In genomic region chr13:112887151-112887550, GRCh38 we compare ENCODE assay signal across 29 cellular contexts.
DNase-seq lines count a peak whose midpoint lies in the region; ATAC-seq, FAIRE-seq and TF ChIP-seq lines count a peak whose summit lies in the region.
"Had no signal": no experiment of that assay in that cellular context is flagged by ENCODE, and none has a peak within 500 bp of the region (broad histone marks: within the 10 kb centered on the region; RNA-seq: fewer than 3 reads in every experiment).

No MANE protein-coding gene starts in this region.

- FAIRE-seq in kidney (lab: Jason Lieb, UNC): no peak
- FAIRE-seq in GM12892 (lab: Jason Lieb, UNC): no peak
- FAIRE-seq: GM18507, GM19239, urothelium cell line had no signal

- intact Hi-C loops in kidney (cut with DNase I): no loop called here

- no peak overlapping the region for H3K9ac ChIP-seq in kidney (ENCODE audit: low read length in 2 of 2)
- H3K9ac ChIP-seq: parathyroid adenoma had no signal

- H3K36me3 ChIP-seq in kidney (ENCODE audit: control insufficient read depth in 1 of 2, insufficient read depth in 2 of 2, low read length in 2 of 2): peaks cover 0 to 1% of the 10 kb centered on the region in 2 donors
- H3K36me3 ChIP-seq: WERI-Rb-1 had no signal

- H3K27ac ChIP-seq in kidney (ENCODE audit: low read depth in 2 of 2, low read length in 2 of 2): no peak overlapping the region
- H3K27ac ChIP-seq: 22Rv1, parathyroid adenoma, thoracic aorta had no signal

- no peak for TF ChIP-seq POLR2A in GM12892 (IDR thresholded peaks at IDR 0.05; ENCODE audit: low read depth, low read length)

- H3K4me3 ChIP-seq in kidney (ENCODE audit: low read length in 2 of 2): no peak overlapping the region
- H3K4me3 ChIP-seq: thoracic aorta had no signal

- TF ChIP-seq CTCF in kidney (IDR thresholded peaks at IDR 0.05; ENCODE audit: borderline replicate concordance, extremely low read depth, insufficient read depth): no peak

- peak; percentile 4 for DNase-seq in DMS53 (lab: John Stamatoyannopoulos, UW)
- DNase-seq in DMS53 treated with DMSO at 0.1 percent for 48 hours (lab: John Stamatoyannopoulos, UW; ENCODE audit: unreplicated experiment): no peak
- peak; percentile 92 for DNase-seq in COLO668 (lab: John Stamatoyannopoulos, UW; ENCODE audit: unreplicated experiment)
- DNase-seq in NCI-H2107 treated with DMSO at 0.1 percent for 48 hours (lab: John Stamatoyannopoulos, UW; ENCODE audit: unreplicated experiment): peak; percentile 54
- DNase-seq in kidney: peak; percentile 62
- no peak for DNase-seq in GM12892 (ENCODE audit: insufficient read length)
- DNase-seq in NCI-H1694 treated with DMSO at 0.1 percent for 48 hours (lab: John Stamatoyannopoulos, UW): no peak
- DNase-seq: activated CD4-positive, alpha-beta T cell treated with anti-CD3 and anti-CD28 coated beads, Interleukin-2, amount 50 U/mL, for 1 hour; activated T-cell treated with anti-CD3 and anti-CD28 coated beads, Interleukin-2, amount 50 U/mL, for 4 hours; C1 segment of cervical spinal cord; central memory CD4-positive, alpha-beta T cell; cortex of kidney; effector memory CD8-positive, alpha-beta T cell; erythroblast; immature natural killer cell; NCI-H1930; NCI-H526; SHP77 treated with DMSO at 0.1 percent for 48 hours; stimulated activated CD4-positive, alpha-beta T cell treated with anti-CD3 and anti-CD28 coated beads, Interleukin-2, amount 100 ng/mL, for 24 hours; stimulated activated naive CD8-positive, alpha-beta T cell treated with anti-CD3 and anti-CD28 coated beads, Interleukin-15, amount 100 ng/mL, for 72 hours had no signal

- peaks cover 11 to 16% of the 10 kb centered on the region in 2 donors for H3K4me1 ChIP-seq in kidney (ENCODE audit: control insufficient read depth in 1 of 2, insufficient read depth in 1 of 2, low read depth in 1 of 2, low read length in 2 of 2)

- H3K9me3 ChIP-seq in kidney (ENCODE audit: control insufficient read depth in 1 of 2, low read length in 2 of 2): no peaks in the 10 kb centered on the region
- H3K9me3 ChIP-seq: thoracic aorta had no signal

- no peak for ATAC-seq in GM19467 (IDR thresholded peaks at IDR 0.05; ENCODE audit: unreplicated experiment)
- ATAC-seq: activated T-cell treated with anti-CD3 and anti-CD28 coated beads, Interleukin-2, amount 50 U/mL, for 4 hours; effector memory CD8-positive, alpha-beta T cell; Panc1; stimulated activated naive CD8-positive, alpha-beta T cell treated with anti-CD3 and anti-CD28 coated beads, Interleukin-15, amount 100 ng/mL, for 72 hours had no signal

Comparison
In these comparisons a context has a peak if more than half of its experiments do, and no peak if none do; other contexts are left out.
1. DNase-seq: peak in DMS53 (single experiment), COLO668 (single experiment), NCI-H2107 treated with DMSO at 0.1 percent for 48 hours (single experiment) and kidney (single experiment); none in DMS53 treated with DMSO at 0.1 percent for 48 hours (single experiment), GM12892 (single experiment) and NCI-H1694 treated with DMSO at 0.1 percent for 48 hours (single experiment).